ENCODE assay signal across 8 cellular contexts in the genomic region with DNA sequence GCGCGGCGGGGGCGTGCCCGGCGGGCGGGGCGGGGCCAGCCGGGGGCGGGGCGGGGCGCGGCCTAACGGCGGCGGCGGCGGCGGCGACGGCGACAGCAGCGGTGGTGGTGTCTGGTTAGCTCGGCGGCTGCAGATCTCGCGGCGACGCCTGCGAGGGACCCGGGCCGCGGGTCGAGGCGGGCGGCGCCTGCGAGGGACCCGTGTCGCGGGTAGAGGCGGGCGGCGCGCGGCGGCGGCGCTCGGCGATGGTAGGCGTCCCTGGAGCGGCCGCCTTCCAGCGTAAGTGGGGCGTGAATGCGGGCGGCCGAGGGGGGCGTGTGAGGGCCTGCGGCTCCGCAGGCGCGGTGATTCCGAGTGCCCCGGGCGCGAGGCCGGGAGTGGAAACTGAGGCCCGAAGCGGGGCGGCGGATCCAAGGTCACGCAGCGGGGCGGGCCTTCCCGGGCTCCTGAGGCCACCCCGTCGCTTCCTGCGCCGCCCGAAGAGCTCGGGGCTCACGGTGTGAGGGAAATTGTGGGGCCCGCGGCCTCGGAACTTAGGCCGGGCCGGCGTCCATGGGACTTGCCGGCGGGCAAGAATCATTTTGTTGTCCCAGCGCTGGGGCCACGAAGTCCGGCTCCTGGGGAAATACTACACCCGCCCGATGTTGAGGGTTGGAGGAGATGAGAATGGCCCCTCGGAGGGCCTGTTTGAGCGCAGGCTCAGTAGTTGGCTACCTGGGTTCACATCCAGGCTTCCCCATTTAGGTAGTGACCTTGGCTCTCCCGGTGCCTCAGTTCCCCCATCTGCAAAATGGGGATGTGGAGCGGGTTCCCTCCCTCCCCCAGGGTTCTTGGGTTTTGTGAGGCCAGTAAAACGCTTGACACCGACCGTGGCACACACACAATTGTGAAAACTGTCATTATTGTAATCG. TPM values are rescaled to one million over a fixed set of nuclear protein-coding genes. Genes with fewer than 3 reads are reported as not detected.
DNase-seq lines count a peak whose midpoint lies in the region; ATAC-seq, FAIRE-seq and TF ChIP-seq lines count a peak whose summit lies in the region.

Gene CBFA2T2, plus strand, starts transcription at position 74 of the 911 bp plus-strand sequence. Its CDS starts 172 bp downstream, at position 246.

- peak within 1 kb of the TSS; percentile 72 for H3K27ac Mint-ChIP-seq in astrocyte (ENCODE audit: unreplicated experiment)

- FAIRE-seq in H54 (lab: Jason Lieb, UNC): no peak
- no peak for FAIRE-seq in astrocyte (lab: Jason Lieb, UNC)

- H3K27ac ChIP-seq in Karpas-422 (ENCODE audit: low read length): peak within 1 kb of the TSS; percentile 79
- H3K27ac ChIP-seq in astrocyte (ENCODE audit: low read depth, low read length): peak within 1 kb of the TSS; percentile 91
- peak within 1 kb of the TSS; percentile 97 for H3K27ac ChIP-seq in hepatocyte

- H3K36me3 ChIP-seq in Karpas-422 (ENCODE audit: insufficient read depth, low read length) (peaks cover 10% of the 10 kb centered on the region), astrocyte (ENCODE audit: insufficient read depth, low read length) (no peaks in the 10 kb centered on the region), hepatocyte (replicated peaks; ENCODE audit: insufficient read depth, low read depth) (no peaks in the 10 kb centered on the region)

- H3K4me1 ChIP-seq in Karpas-422 (ENCODE audit: low read length): peaks cover 32% of the 10 kb centered on the region
- peaks cover 4% of the 10 kb centered on the region for H3K4me1 ChIP-seq in astrocyte (ENCODE audit: insufficient read depth, low read length)
- H3K4me1 ChIP-seq in hepatocyte (ENCODE audit: insufficient read depth): peaks cover 13% of the 10 kb centered on the region

- no peaks in the 10 kb centered on the region for H3K4me1 Mint-ChIP-seq in astrocyte (ENCODE audit: low read depth, unreplicated experiment)

- no peaks in the 10 kb centered on the region for H3K9me3 ChIP-seq in Karpas-422 (ENCODE audit: low read length)
- no peaks in the 10 kb centered on the region for H3K9me3 ChIP-seq in astrocyte (ENCODE audit: insufficient read depth, low read depth, low read length)
- H3K9me3 ChIP-seq in hepatocyte (ENCODE audit: low read depth): no peaks in the 10 kb centered on the region

- ATAC-seq in sciatic nerve: peak; percentile 38

- H3K9ac ChIP-seq in Karpas-422 (ENCODE audit: low read length): peak within 1 kb of the TSS; percentile 90
- peak within 1 kb of the TSS; percentile 90 for H3K9ac ChIP-seq in astrocyte (ENCODE audit: low read length)

- peak within 1 kb of the TSS; percentile 98 for H3K4me2 ChIP-seq in Karpas-422 (ENCODE audit: low read depth, low read length, poor library complexity, severe bottlenecking)
- peak within 1 kb of the TSS; percentile 99 for H3K4me2 ChIP-seq in astrocyte (ENCODE audit: low read length)
- H3K4me2 ChIP-seq in hepatocyte: peak within 1 kb of the TSS; percentile 90

- peak within 1 kb of the TSS; percentile 92 for H3K4me3 ChIP-seq in Karpas-422 (ENCODE audit: low read length)
- H3K4me3 ChIP-seq in astrocyte (ENCODE audit: insufficient read depth, low read depth, low read length): peak within 1 kb of the TSS; percentile 85
- H3K4me3 ChIP-seq in hepatocyte: peak within 1 kb of the TSS; percentile 97

- H3K4me3 Mint-ChIP-seq in astrocyte (ENCODE audit: unreplicated experiment): peak within 1 kb of the TSS; percentile 93

- H3K9me2 ChIP-seq in Karpas-422 (replicated peaks; ENCODE audit: insufficient read depth, low read length) (no peaks in the 10 kb centered on the region), hepatocyte (replicated peaks; ENCODE audit: insufficient read depth) (no peaks in the 10 kb centered on the region)

- H3K79me2 ChIP-seq in Karpas-422 (ENCODE audit: low read length) (peaks cover 49% of the 10 kb centered on the region), astrocyte (ENCODE audit: insufficient read depth, low read length) (peaks cover 13% of the 10 kb centered on the region), hepatocyte (peaks cover 48% of the 10 kb centered on the region)

- no peaks in the 10 kb centered on the region for H3K27me3 ChIP-seq in Karpas-422 (ENCODE audit: low read length)
- H3K27me3 ChIP-seq in astrocyte (ENCODE audit: insufficient read depth, low read length): no peaks in the 10 kb centered on the region
- no peaks in the 10 kb centered on the region for H3K27me3 ChIP-seq in hepatocyte

- H2AFZ ChIP-seq in Karpas-422 (ENCODE audit: low read length) (no peak within 1 kb of the TSS; the same call in 1 of the 2 replicates), astrocyte (ENCODE audit: low read depth, low read length) (peak within 1 kb of the TSS; percentile 99), hepatocyte (peak within 1 kb of the TSS; percentile 80)

- TF ChIP-seq POLR2A in H54 (IDR thresholded peaks at IDR 0.05; ENCODE audit: low read depth, low read length): peak; percentile 64

- intact Hi-C loops in sciatic nerve (cut with DNase I): no loop called here

- peaks cover 5% of the 10 kb centered on the region; the same call in 1 of the 2 replicates for H4K20me1 ChIP-seq in Karpas-422 (ENCODE audit: insufficient read depth, low read depth, low read length)
- H4K20me1 ChIP-seq in astrocyte (ENCODE audit: insufficient read depth, low read length): peaks cover 15% of the 10 kb centered on the region
- peaks cover 36% of the 10 kb centered on the region for H4K20me1 ChIP-seq in hepatocyte (ENCODE audit: insufficient read depth, poor library complexity, severe bottlenecking)

- no peaks in the 10 kb centered on the region for H3K9me3 Mint-ChIP-seq in astrocyte (ENCODE audit: unreplicated experiment)

- TF ChIP-seq CTCF in astrocyte (IDR thresholded peaks at IDR 0.05; ENCODE audit: insufficient read depth, low read depth, low read length) (no peak), hepatocyte (IDR thresholded peaks at IDR 0.05; ENCODE audit: poor library complexity) (no peak)

- DNase-seq in NK-92 treated with Interleukin-12 subunit alpha and Interleukin-12 subunit beta, amount 100 ng/mL, for 24 hours (lab: John Stamatoyannopoulos, UW): peak; percentile 51
- DNase-seq in NK-92 (lab: John Stamatoyannopoulos, UW; ENCODE audit: unreplicated experiment): no peak
- peak; percentile 64 for DNase-seq in H54 (ENCODE audit: insufficient read length, low spot score)
- DNase-seq in Karpas-422: peak; percentile 74
- peak; percentile 45 for DNase-seq in astrocyte (ENCODE audit: low read depth)
- DNase-seq in hepatocyte (ENCODE audit: low spot score): no peak
- peak; percentile 84 for DNase-seq in sciatic nerve (ENCODE audit: low spot score)
- DNase-seq in activated effector memory CD4-positive, alpha-beta T cell treated with Interleukin-2 at 50 U/mL for 16 hours: no peak

- H3K36me3 Mint-ChIP-seq in astrocyte (ENCODE audit: low read depth, unreplicated experiment): no peaks in the 10 kb centered on the region

- WGBS in hepatocyte (ENCODE audit: low lambda C conversion rate, missing lambda C conversion rate): 2% methylated on average over 77 of the region's 105 CpGs

- no peaks in the 10 kb centered on the region for H3K27me3 Mint-ChIP-seq in astrocyte (ENCODE audit: low read depth, unreplicated experiment)

RNA-seq across cellular contexts. Expression of gene CBFA2T2, which starts in this region (rescaled TPM):
- total RNA-seq in Karpas-422 (2014; rRNA removed; shearing (Covaris generic); ENCODE audit: low replicate concordance): 47.6 and 54.8 TPM in 2 replicates
- 12.2 and 14.6 TPM in 2 replicates for total RNA-seq in astrocyte
- total RNA-seq in hepatocyte: 29.2 and 31.1 TPM in 2 replicates
- polyA plus RNA-seq in hepatocyte: 33.1 and 37.5 TPM in 2 replicates
- 26.0 TPM for total RNA-seq in sciatic nerve

Comparison
In these comparisons a context has a peak if more than half of its experiments do, and no peak if none do; other contexts are left out.
1. DNase-seq: peak in NK-92 treated with Interleukin-12 subunit alpha and Interleukin-12 subunit beta, amount 100 ng/mL, for 24 hours (single experiment), H54 (single experiment), Karpas-422 (single experiment), astrocyte (single experiment) and sciatic nerve (single experiment); none in NK-92 (single experiment), hepatocyte (single experiment) and activated effector memory CD4-positive, alpha-beta T cell treated with Interleukin-2 at 50 U/mL for 16 hours (single experiment).
2. Peak in every context shown above with its lines, with median percentiles within 50 percentile points of each other: H3K27ac ChIP-seq, H3K4me2 ChIP-seq and H3K4me3 ChIP-seq.